ENCODE assay signal across 13 cellular contexts in genomic region chr12:104627231-104627974, GRCh38.
"Had no signal": no experiment of that assay in that cellular context is flagged by ENCODE, and none has a peak within 500 bp of the region (broad histone marks: within the 10 kb centered on the region; RNA-seq: fewer than 3 reads in every experiment).

No MANE protein-coding gene starts in this region.

- H3K9me3 Mint-ChIP-seq: activated CD4-positive, alpha-beta memory T cell treated with anti-CD3 and anti-CD28 coated beads for 36 hours; activated naive CD4-positive, alpha-beta T cell treated with anti-CD3 and anti-CD28 coated beads for 36 hours; naive thymus-derived CD4-positive, alpha-beta T cell had no signal

- H3K4me1 ChIP-seq: prostate gland had no signal

- H3K4me3 ChIP-seq: lung, prostate gland, spleen, upper lobe of left lung had no signal

- H3K36me3 ChIP-seq: prostate gland, upper lobe of left lung had no signal

- H3K27me3 Mint-ChIP-seq: activated CD4-positive, alpha-beta memory T cell treated with anti-CD3 and anti-CD28 coated beads for 36 hours; naive thymus-derived CD4-positive, alpha-beta T cell had no signal

- H3K27me3 ChIP-seq: spleen, upper lobe of left lung had no signal

- H3K9me3 ChIP-seq: prostate gland, spleen, upper lobe of left lung had no signal

- H3K36me3 Mint-ChIP-seq: activated CD4-positive, alpha-beta memory T cell treated with anti-CD3 and anti-CD28 coated beads for 36 hours had no signal

- H3K27ac ChIP-seq: prostate gland, upper lobe of left lung had no signal

- H3K4me3 Mint-ChIP-seq: activated CD4-positive, alpha-beta memory T cell treated with anti-CD3 and anti-CD28 coated beads for 36 hours; activated naive CD4-positive, alpha-beta T cell treated with anti-CD3 and anti-CD28 coated beads for 36 hours; naive thymus-derived CD4-positive, alpha-beta T cell had no signal

- DNase-seq: activated CD4-positive, alpha-beta memory T cell treated with anti-CD3 and anti-CD28 coated beads for 36 hours; activated CD4-positive, CD25-positive, alpha-beta regulatory T cell treated with anti-CD3 and anti-CD28 coated beads, Interleukin-2, amount 50 U/mL, for 72 hours; activated naive CD4-positive, alpha-beta T cell treated with anti-CD3 and anti-CD28 coated beads for 36 hours; hypothalamus; naive thymus-derived CD4-positive, alpha-beta T cell; nucleus accumbens; spleen; stimulated activated CD4-positive, alpha-beta T cell treated with anti-CD3 and anti-CD28 coated beads, Interleukin-1b, Interleukin-23, amount 100 ng/mL, for 48 hours; stimulated activated naive CD4-positive, alpha-beta T cell; substantia nigra; upper lobe of left lung had no signal

- H3K27ac Mint-ChIP-seq: activated CD4-positive, alpha-beta memory T cell treated with anti-CD3 and anti-CD28 coated beads for 36 hours; activated naive CD4-positive, alpha-beta T cell treated with anti-CD3 and anti-CD28 coated beads for 36 hours had no signal
